In the genomic region with DNA sequence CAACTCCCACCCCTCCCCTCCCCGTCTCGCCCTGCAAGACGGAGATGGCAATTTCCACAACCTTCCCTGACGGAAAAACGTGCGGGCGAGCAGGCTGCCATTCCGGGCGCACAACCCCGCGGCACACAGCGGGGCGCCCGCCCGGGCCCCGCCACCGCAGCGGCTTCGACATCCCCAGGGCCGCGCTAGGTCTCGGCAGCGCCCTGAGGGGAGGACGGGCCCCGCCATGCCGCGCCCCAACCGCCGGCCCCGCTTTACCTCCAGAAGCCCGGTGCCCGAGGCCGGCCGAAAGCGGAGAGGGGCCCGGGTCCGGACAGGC, we compare ENCODE assay signal across 8 cellular contexts. TPM values are rescaled to one million over a fixed set of nuclear protein-coding genes. Genes with fewer than 3 reads are reported as not detected.
A peak's percentile ranks its signal among the peaks of the same experiment; 100 is the strongest.
DNase-seq lines count a peak whose midpoint lies in the region; ATAC-seq and TF ChIP-seq lines count a peak whose summit lies in the region.

No MANE protein-coding gene starts in this region.

- H3K9me3 ChIP-seq in iPS-15b (ENCODE audit: control insufficient read depth, insufficient read depth, low read length) (no peaks in the 10 kb centered on the region), spleen (peaks cover 0 to 17% (median 8%) of the 10 kb centered on the region in 8 donors)

- H3K27ac ChIP-seq in spleen, result peak overlapping the region; percentile 76 to 97 (median 86)

- DNase-seq in DMS 273 (lab: John Stamatoyannopoulos, UW; ENCODE audit: unreplicated experiment) (peak; percentile 72), DMS 273 treated with DMSO at 0.1 percent for 48 hours (lab: John Stamatoyannopoulos, UW) (no peak), spleen (no peak), kidney glomerular epithelial cell (lab: John Stamatoyannopoulos, UW) (no peak)
- no peak for DNase-seq in activated naive CD8-positive, alpha-beta T cell treated with anti-CD3 and anti-CD28 coated beads, Interleukin-2, amount 10 ng/mL, durations not matched to agents 7 days and 5 days

- peak overlapping the region; percentile 74 for H3K9ac ChIP-seq in iPS-15b (ENCODE audit: low read depth, low read length)

- H3K4me1 ChIP-seq in iPS-15b (ENCODE audit: control insufficient read depth, insufficient read depth, low read length) (peaks cover 6% of the 10 kb centered on the region), spleen (peaks cover 0 to 45% (median 19%) of the 10 kb centered on the region in 6 donors)

- no peak overlapping the region for H3K27ac Mint-ChIP-seq in activated naive CD8-positive, alpha-beta T cell treated with anti-CD3 and anti-CD28 coated beads, Interleukin-2, amount 10 ng/mL, durations not matched to agents 7 days and 5 days

- TF ChIP-seq POLR2A in spleen (IDR thresholded peaks at IDR 0.05), result no peak

- TF ChIP-seq CTCF in spleen (IDR thresholded peaks at IDR 0.05 in 8 of 11, conservative IDR thresholded peaks at IDR 0.05 in 3 of 11), result no peak

- intact Hi-C loops in spleen (cut with DNase I; ENCODE audit: low total_unique reads), result no loop called here

- H3K36me3 ChIP-seq in iPS-15b (ENCODE audit: control insufficient read depth, insufficient read depth, low read length) (peaks cover 10% of the 10 kb centered on the region), spleen (no peaks in the 10 kb centered on the region)

- peaks cover 10% of the 10 kb centered on the region for H3K27me3 ChIP-seq in iPS-15b (ENCODE audit: control insufficient read depth, insufficient read depth, low read length)
- peaks cover 0 to 11% (median 0%) of the 10 kb centered on the region in 7 donors for H3K27me3 ChIP-seq in spleen (replicated peaks in 1 of 7)

- POLR2A ChIA-PET in activated naive CD8-positive, alpha-beta T cell treated with anti-CD3 and anti-CD28 coated beads, Interleukin-2, amount 10 ng/mL, durations not matched to agents 7 days and 5 days (lab: Charles Lee), result interaction anchor here (1.1 to 2.2 kb wide), 4 partner anchors 11 to 62 kb away, joined by 3 to 11 read pairs (median 10); a partner anchor contains a TSS

- peak; percentile 19 for ATAC-seq in HG03039 (IDR thresholded peaks at IDR 0.05; ENCODE audit: unreplicated experiment)
- peak; percentile 48 for ATAC-seq in activated naive CD8-positive, alpha-beta T cell treated with anti-CD3 and anti-CD28 coated beads, Interleukin-2, amount 10 ng/mL, durations not matched to agents 7 days and 5 days (ENCODE audit: low read depth)
- ATAC-seq in GM21526 (IDR thresholded peaks at IDR 0.05; ENCODE audit: low FRiP score, unreplicated experiment), result no peak

- peaks cover 6% of the 10 kb centered on the region for H3K9me3 Mint-ChIP-seq in activated naive CD8-positive, alpha-beta T cell treated with anti-CD3 and anti-CD28 coated beads, Interleukin-2, amount 10 ng/mL, durations not matched to agents 7 days and 5 days

- H3K36me3 Mint-ChIP-seq in activated naive CD8-positive, alpha-beta T cell treated with anti-CD3 and anti-CD28 coated beads, Interleukin-2, amount 10 ng/mL, durations not matched to agents 7 days and 5 days, result peaks cover 14% of the 10 kb centered on the region

- peaks cover 31% of the 10 kb centered on the region for H3K4me1 Mint-ChIP-seq in activated naive CD8-positive, alpha-beta T cell treated with anti-CD3 and anti-CD28 coated beads, Interleukin-2, amount 10 ng/mL, durations not matched to agents 7 days and 5 days

- H3K4me3 ChIP-seq in iPS-15b (ENCODE audit: low read depth, low read length) (peak overlapping the region; percentile 88), spleen (peak overlapping the region; percentile 61 to 93 (median 71))

- 0 to 1% (median 0%) methylated on average over 17 to 37 of the region's 37 CpGs for WGBS in spleen, 5 donors

- peak overlapping the region; percentile 64 for H3K4me3 Mint-ChIP-seq in activated naive CD8-positive, alpha-beta T cell treated with anti-CD3 and anti-CD28 coated beads, Interleukin-2, amount 10 ng/mL, durations not matched to agents 7 days and 5 days

- H3K27me3 Mint-ChIP-seq in activated naive CD8-positive, alpha-beta T cell treated with anti-CD3 and anti-CD28 coated beads, Interleukin-2, amount 10 ng/mL, durations not matched to agents 7 days and 5 days, result no peaks in the 10 kb centered on the region

RNA-seq across cellular contexts. Expression of a gene that starts 0.5 kb away (rescaled TPM):
- total RNA-seq in activated naive CD8-positive, alpha-beta T cell treated with anti-CD3 and anti-CD28 coated beads, Interleukin-2, amount 10 ng/mL, durations not matched to agents 7 days and 5 days, result 10 to 100 TPM; 36.3 to 42.1 TPM
- total RNA-seq in spleen, result 10 to 100 TPM; 17.8 to 26.9 (median 21.8) TPM
- 10 to 100 TPM in 2 of 3 donors, 1 to 10 TPM in 1; 9.6 to 13.8 (median 12.1) TPM for polyA plus RNA-seq in spleen

RNA-seq across cellular contexts. Expression of a gene that starts 18.1 kb away (rescaled TPM):
- total RNA-seq in activated naive CD8-positive, alpha-beta T cell treated with anti-CD3 and anti-CD28 coated beads, Interleukin-2, amount 10 ng/mL, durations not matched to agents 7 days and 5 days, result under 1 TPM; 0.08 to 0.17 TPM
- under 1 TPM; 0.17 to 0.33 (median 0.23) TPM for total RNA-seq in spleen
- under 1 TPM; 0.06 to 0.07 (median 0.06) TPM for polyA plus RNA-seq in spleen
